ENCODE assay signal across 7 cellular contexts in genomic region chr10:87817873-87818504, GRCh38. TPM values are rescaled to one million over a fixed set of nuclear protein-coding genes. Genes with fewer than 3 reads are reported as not detected.
DNase-seq lines count a peak whose midpoint lies in the region; ATAC-seq and TF ChIP-seq lines count a peak whose summit lies in the region.

Gene ATAD1, minus strand, starts transcription at chr10:87818226. Its CDS starts 3,627 bp downstream, at chr10:87814599.

- intact Hi-C loops in sciatic nerve (cut with DNase I) = no loop called here

- DNase-seq in NCI-H187 (lab: John Stamatoyannopoulos, UW) (peak; percentile 31 to 65), T-helper 9 cell (peak; percentile 78), astrocyte of the hippocampus (ENCODE audit: low read depth, low spot score) (peak; percentile 94), hypothalamus (lab: John Stamatoyannopoulos, UW) (peak; percentile 27 to 92 (median 72)), sciatic nerve (ENCODE audit: low spot score) (peak; percentile 85)

- peak; percentile 84 for TF ChIP-seq POLR2A in GM15510 (IDR thresholded peaks at IDR 0.05; ENCODE audit: borderline replicate concordance, extremely low read depth, insufficient read length)

- peak; percentile 68 for ATAC-seq in HG02938 (IDR thresholded peaks at IDR 0.05; ENCODE audit: unreplicated experiment)
- ATAC-seq in sciatic nerve = peak; percentile 99

RNA-seq across cellular contexts. Expression of gene ATAD1, which starts in this region (rescaled TPM):
- 59.5 TPM for total RNA-seq in sciatic nerve

Comparison
In these comparisons a context has a peak if more than half of its experiments do, and no peak if none do; other contexts are left out.
1. Peak in every context shown above with its lines: DNase-seq and ATAC-seq.